In the genomic region with DNA sequence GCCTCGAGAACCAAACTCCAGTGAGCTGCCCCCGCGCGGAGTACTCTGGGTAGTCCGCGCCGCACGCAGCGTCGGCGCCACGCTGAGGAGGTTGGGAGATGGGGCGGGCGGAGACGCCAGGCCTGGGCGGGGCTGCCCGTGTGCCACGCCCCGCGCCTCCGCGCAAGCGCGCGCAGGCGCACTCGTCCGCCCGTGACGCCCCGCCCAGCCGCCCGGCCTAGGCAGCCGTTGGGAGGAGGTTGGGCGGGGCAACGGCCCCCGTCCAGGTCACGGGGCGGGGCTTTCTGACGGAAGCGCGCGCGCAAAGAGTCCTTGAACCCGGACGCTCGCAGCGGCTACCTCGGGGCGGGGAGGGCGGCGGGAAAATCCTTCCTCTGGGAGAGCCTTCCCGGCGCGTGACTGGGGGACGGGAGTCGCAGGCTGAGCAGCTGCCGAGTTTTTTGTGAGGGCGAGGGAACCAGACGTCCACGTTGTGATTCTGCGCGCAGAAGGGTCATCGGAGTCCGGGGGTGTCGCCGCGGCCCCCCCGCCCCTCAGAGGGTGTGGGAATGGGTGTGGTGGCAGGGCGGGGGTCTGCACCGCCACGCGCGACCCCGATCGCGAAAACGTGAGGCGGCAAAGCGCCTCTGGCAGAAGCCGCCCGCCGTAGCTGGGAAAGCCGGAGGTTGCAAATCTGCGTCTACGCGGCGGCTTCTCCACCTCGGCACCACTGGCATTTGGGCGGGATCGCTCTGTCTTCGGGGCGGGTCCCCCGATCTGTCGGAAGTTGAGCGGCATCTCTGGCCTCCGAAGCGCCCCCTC, we compare ENCODE assay signal across 8 cellular contexts. TPM values are rescaled to one million over a fixed set of nuclear protein-coding genes. Genes with fewer than 3 reads are reported as not detected.
A peak's percentile ranks its signal among the peaks of the same experiment; 100 is the strongest.
DNase-seq lines count a peak whose midpoint lies in the region; ATAC-seq, FAIRE-seq and TF ChIP-seq lines count a peak whose summit lies in the region.

A gene with protein sequence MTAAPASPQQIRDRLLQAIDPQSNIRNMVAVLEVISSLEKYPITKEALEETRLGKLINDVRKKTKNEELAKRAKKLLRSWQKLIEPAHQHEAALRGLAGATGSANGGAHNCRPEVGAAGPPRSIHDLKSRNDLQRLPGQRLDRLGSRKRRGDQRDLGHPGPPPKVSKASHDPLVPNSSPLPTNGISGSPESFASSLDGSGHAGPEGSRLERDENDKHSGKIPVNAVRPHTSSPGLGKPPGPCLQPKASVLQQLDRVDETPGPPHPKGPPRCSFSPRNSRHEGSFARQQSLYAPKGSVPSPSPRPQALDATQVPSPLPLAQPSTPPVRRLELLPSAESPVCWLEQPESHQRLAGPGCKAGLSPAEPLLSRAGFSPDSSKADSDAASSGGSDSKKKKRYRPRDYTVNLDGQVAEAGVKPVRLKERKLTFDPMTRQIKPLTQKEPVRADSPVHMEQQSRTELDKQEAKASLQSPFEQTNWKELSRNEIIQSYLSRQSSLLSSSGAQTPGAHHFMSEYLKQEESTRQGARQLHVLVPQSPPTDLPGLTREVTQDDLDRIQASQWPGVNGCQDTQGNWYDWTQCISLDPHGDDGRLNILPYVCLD (minus strand): TSS at position 22 of the 801 bp plus-strand sequence. CDS start 261 bp downstream, outside the sequence.

- peak within 1 kb of the TSS; percentile 79; the same call in 1 of the 2 replicates for H3K27ac ChIP-seq in H1 (ENCODE audit: low read depth, low read length)

- H3K36me3 ChIP-seq in H1 (ENCODE audit: control insufficient read depth in 2 of 4, insufficient read depth in 4 of 4, low read length in 3 of 4): peaks cover 0 to 5% (median 2%) of the 10 kb centered on the region in 4 experiments; a peak in 5 of 8 replicates

- peaks cover 12 to 25% of the 10 kb centered on the region in 2 experiments for H4K20me1 ChIP-seq in H1 (replicated peaks in 1 of 2; ENCODE audit: control insufficient read depth in 1 of 2, insufficient read depth in 2 of 2, low read length in 2 of 2)

- 1% methylated on average over 48 of the region's 98 CpGs; no CpG with 5 or more reads in 1 of the 2 experiments for WGBS in H1 (ENCODE audit: extremely low coverage in 1 of 2, insufficient coverage in 1 of 2, insufficient read length in 1 of 2, insufficient replicate concordance in 2 of 2, low coverage in 1 of 2, low lambda C conversion rate in 2 of 2, missing lambda C conversion rate in 1 of 2), 2 experiments

- H3K4me2 ChIP-seq in H1 (ENCODE audit: insufficient read depth in 1 of 2, low read depth in 2 of 2, low read length in 2 of 2): peak within 1 kb of the TSS; percentile 76 to 99

- peak within 1 kb of the TSS; percentile 81 for H4K5ac ChIP-seq in H1 (ENCODE audit: insufficient read length, low read depth, low read length)

- POLR2A ChIA-PET in H1 (lab: Charles Lee; ENCODE audit: partially characterized antibody): interaction anchor here (1.2 to 4.4 kb wide), 11 partner anchors 10 to 184 kb away, joined by 3 to 27 read pairs (median 4); a partner anchor contains a TSS

- H3K56ac ChIP-seq in H1 (replicated peaks; ENCODE audit: insufficient read length, low read depth, low read length): peak within 1 kb of the TSS; percentile 78

- peak within 1 kb of the TSS; percentile 77 to 99 (median 82) for H3K4me3 ChIP-seq in H1 (ENCODE audit: extremely low read depth in 1 of 4, insufficient read depth in 2 of 4, low read depth in 3 of 4, low read length in 4 of 4)

- peaks cover 2 to 10% (median 4%) of the 10 kb centered on the region in 4 experiments; a peak in 6 of 7 replicates for H3K4me1 ChIP-seq in H1 (replicated peaks in 1 of 4; ENCODE audit: control insufficient read depth in 3 of 4, insufficient read depth in 4 of 4, low read length in 3 of 4)

- H3K23me2 ChIP-seq in H1 (ENCODE audit: low read depth, low read length): peaks cover 10% of the 10 kb centered on the region; the same call in 1 of the 2 replicates

- CTCF ChIA-PET in H1 (lab: Charles Lee; ENCODE audit: partially characterized antibody): interaction anchor here (0.7 to 1.4 kb wide), 2 partner anchors 12 to 45 kb away, joined by 3 to 4 read pairs; no protein-coding TSS in a partner anchor

- peak within 1 kb of the TSS; percentile 81 for H4K8ac ChIP-seq in H1 (ENCODE audit: extremely low read depth, insufficient read depth, low read length)

- no peak for TF ChIP-seq EP300 in H1 (IDR thresholded peaks at IDR 0.05; ENCODE audit: borderline replicate concordance in 1 of 2, low read depth in 2 of 2, low read length in 2 of 2)

- peak within 1 kb of the TSS; percentile 93 for H2BK5ac ChIP-seq in H1 (ENCODE audit: low read depth, low read length)

- no peak within 1 kb of the TSS for H3K23ac ChIP-seq in H1 (ENCODE audit: insufficient read length)

- H4K91ac ChIP-seq in H1 (replicated peaks; ENCODE audit: insufficient read length, low read length): peak within 1 kb of the TSS; percentile 53

- peak within 1 kb of the TSS; percentile 90; the same call in 1 of the 2 replicates for H3K18ac ChIP-seq in H1 (ENCODE audit: extremely low read depth, low read length)

- peak; percentile 62 to 63 for TF ChIP-seq POLR2A in H1 (IDR thresholded peaks at IDR 0.05; ENCODE audit: control extremely low read depth in 1 of 2, low read depth in 2 of 2, low read length in 2 of 2)

- H2BK12ac ChIP-seq in H1 (ENCODE audit: low read depth, low read length): no peak within 1 kb of the TSS

- no peaks in the 10 kb centered on the region for H3K9me3 ChIP-seq in H1 (ENCODE audit: insufficient read depth in 2 of 2, low read depth in 1 of 2, low read length in 1 of 2)

- DNase-seq in COR-L47 (lab: John Stamatoyannopoulos, UW): peak; percentile 97
- DNase-seq in HT1080 (ENCODE audit: low read depth): peak; percentile 88
- DNase-seq in NOMO-1 (lab: John Stamatoyannopoulos, UW; ENCODE audit: unreplicated experiment in 2 of 2): peak; percentile 86 to 91
- peak; percentile 94 to 97 (median 96) for DNase-seq in activated CD8-positive, alpha-beta memory T cell treated with anti-CD3 and anti-CD28 coated beads for 48 hours (ENCODE audit: low read depth in 2 of 3, low spot score in 2 of 3)
- DNase-seq in H1 (ENCODE audit: low read depth in 1 of 2, low spot score in 2 of 2): peak; percentile 79 to 96
- DNase-seq in mesenteric fat pad (ENCODE audit: low spot score): peak; percentile 99
- peak; percentile 87 for DNase-seq in stimulated activated CD8-positive, alpha-beta memory T cell treated with anti-CD3 and anti-CD28 coated beads, Interleukin-15, amount 100 ng/mL, for 1 hour (ENCODE audit: low read depth)

- H2AFZ ChIP-seq in H1 (ENCODE audit: low read length): no peak within 1 kb of the TSS

- H3K27me3 ChIP-seq in H1 (replicated peaks in 1 of 4; ENCODE audit: control insufficient read depth in 3 of 4, extremely low read depth in 1 of 4, insufficient read depth in 3 of 4, low read length in 3 of 4): no peaks in the 10 kb centered on the region

- no peak within 1 kb of the TSS for H3K4ac ChIP-seq in H1 (replicated peaks; ENCODE audit: insufficient read length, low read depth, low read length)

- TF ChIP-seq RAD21 in H1 (IDR thresholded peaks at IDR 0.05 in 1 of 2, conservative IDR thresholded peaks at IDR 0.05 in 1 of 2; ENCODE audit: low read depth in 2 of 2, low read length in 2 of 2): 0 out of 4 replicates have a peak, but pooled peaks of 1 of the 2 experiments have one; percentile 10

- peaks cover 11% of the 10 kb centered on the region; the same call in 1 of the 2 replicates for H3K79me1 ChIP-seq in H1 (ENCODE audit: low read depth, low read length)

- H2AK5ac ChIP-seq in H1 (ENCODE audit: low read depth, low read length): no peak within 1 kb of the TSS

- no peak for TF ChIP-seq CTCF in H1 (IDR thresholded peaks at IDR 0.05; ENCODE audit: control extremely low read depth in 1 of 3, insufficient read depth in 1 of 3, low read depth in 1 of 3, low read length in 3 of 3)

- no peak for FAIRE-seq in H1 (lab: Jason Lieb, UNC)

- no peak within 1 kb of the TSS for H2BK15ac ChIP-seq in H1 (ENCODE audit: low read length)

- peak within 1 kb of the TSS; percentile 76 to 86 (median 82) for H3K9ac ChIP-seq in H1 (replicated peaks in 1 of 4; ENCODE audit: extremely low read depth in 1 of 4, low read depth in 3 of 4, low read length in 3 of 4)

- ATAC-seq in GM21360 (IDR thresholded peaks at IDR 0.05; ENCODE audit: unreplicated experiment): peak; percentile 75

- H2BK120ac ChIP-seq in H1 (replicated peaks; ENCODE audit: low read depth, low read length): no peak within 1 kb of the TSS

- H2BK20ac ChIP-seq in H1 (ENCODE audit: low read length): no peak within 1 kb of the TSS

- H3K14ac ChIP-seq in H1 (ENCODE audit: insufficient read length): no peak within 1 kb of the TSS

- peaks cover 12 to 43% of the 10 kb centered on the region in 2 experiments for H3K79me2 ChIP-seq in H1 (ENCODE audit: control insufficient read depth in 1 of 2, insufficient read depth in 2 of 2, low read length in 2 of 2)

TF ChIP-seq in H1, 55 proteins besides CTCF, POLR2A, EP300 and RAD21 (continues in another document):
- TF ChIP-seq TAF7 (optimal IDR thresholded peaks at IDR 0.05; ENCODE audit: borderline replicate concordance, low read depth, low read length): peak; percentile 89
- peak; percentile 66 for TF ChIP-seq CREB1 (IDR thresholded peaks at IDR 0.05)
- TF ChIP-seq POLR2AphosphoS5 (IDR thresholded peaks at IDR 0.05; ENCODE audit: low read depth, low read length): peak; percentile 62
- TF ChIP-seq TBP (IDR thresholded peaks at IDR 0.05; ENCODE audit: low read depth, low read length): peak; percentile 88
- no peak for TF ChIP-seq RXRA (IDR thresholded peaks at IDR 0.05; ENCODE audit: insufficient read depth, low read depth, low read length)
- peak; percentile 83 for TF ChIP-seq NRF1 (IDR thresholded peaks at IDR 0.05; ENCODE audit: low read depth, low read length)
- no peak for TF ChIP-seq SRF (IDR thresholded peaks at IDR 0.05; ENCODE audit: low read depth, low read length)
- no peak for TF ChIP-seq GABPA (IDR thresholded peaks at IDR 0.05; ENCODE audit: borderline replicate concordance, insufficient read depth, low read length)
- peak; percentile 63; the same call in 1 of the 2 replicates for TF ChIP-seq SP1 (IDR thresholded peaks at IDR 0.05; ENCODE audit: low read depth, low read length)
- peak; percentile 59 for TF ChIP-seq ASH2L (IDR thresholded peaks at IDR 0.05; ENCODE audit: low read length)

RNA-seq across cellular contexts. Expression of the gene that starts here (rescaled TPM):
- total RNA-seq in HT1080 (2014; rRNA removed; shearing (Covaris generic)): 13.5 and 14.6 TPM in 2 replicates
- polyA plus RNA-seq in HT1080 (2015; cell fraction: cytosol; rRNA removed): 6.3 and 6.7 TPM in 2 replicates
- 8.5 and 8.6 TPM in 2 replicates for polyA plus RNA-seq in HT1080 (2015; cell fraction: nucleus; rRNA removed)
- 10.7 and 12.3 TPM in 2 replicates for total RNA-seq in H1 (2021; fragmentation: NEBNext Ultra II Directional; extraction: Animal tissue kit (Norgen Biotek cat#: 25700))
- 5.3 and 6.2 TPM in 2 replicates for polyA plus RNA-seq in H1 (2011; rRNA removed)
- polyA plus RNA-seq in H1 (2011; cell fraction: cytosol; rRNA removed): 5.3 TPM
- polyA plus RNA-seq in H1 (2011; cell fraction: nucleus; rRNA removed): 7.5 TPM
- polyA plus RNA-seq in H1 (2012, experiment 1 of 2): 5.9 to 7.5 TPM (median 7.2 TPM) in 4 replicates
- 6.3 TPM for polyA plus RNA-seq in H1 (2012, experiment 2 of 2)
- 7.3 TPM for polyA plus RNA-seq in H1 (2013, experiment 1 of 2)
- polyA plus RNA-seq in H1 (2013, experiment 2 of 2): 6.5 TPM
- 6.0 and 8.6 TPM in 2 replicates for polyA minus RNA-seq in H1 (2011; rRNA and poly(A)+ RNA removed)
- 11.6 TPM for polyA minus RNA-seq in H1 (2011; cell fraction: cytosol; rRNA and poly(A)+ RNA removed)
- polyA minus RNA-seq in H1 (2011; cell fraction: nucleus; rRNA and poly(A)+ RNA removed): 15.5 TPM
- 12.7 TPM for total RNA-seq in mesenteric fat pad

Comparison
In these comparisons a context has a peak if more than half of its experiments do, and no peak if none do; other contexts are left out.
1. Peak in every context shown above with its lines: DNase-seq, ATAC-seq, H3K4me3 ChIP-seq and H3K27ac ChIP-seq.